28 cellular contexts compared by ENCODE assay signal in the genomic region with DNA sequence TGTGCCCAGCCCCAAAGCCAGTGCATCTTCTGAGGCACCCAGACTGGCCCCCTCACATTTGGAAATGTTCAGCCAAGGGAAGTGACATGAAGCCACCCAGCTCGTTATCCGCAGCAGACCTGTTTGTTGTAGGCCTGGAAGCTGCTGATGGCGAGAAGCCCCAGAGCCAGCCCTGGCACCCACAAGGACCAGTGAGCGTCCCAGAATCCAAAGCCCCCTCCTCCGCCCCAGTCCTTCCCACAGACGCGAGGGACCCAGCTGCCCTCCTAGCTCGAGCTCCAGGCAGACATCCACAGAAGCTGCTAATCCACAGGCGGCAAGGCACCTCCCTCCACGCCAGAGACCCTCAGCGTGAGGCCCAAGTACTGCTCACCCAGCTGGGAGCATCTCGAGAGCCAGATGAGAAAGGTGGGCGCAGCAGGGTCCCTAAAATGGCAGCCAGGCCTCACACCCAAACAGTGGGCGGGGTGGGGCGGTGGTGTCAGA. TPM values are rescaled to one million over a fixed set of nuclear protein-coding genes. Genes with fewer than 3 reads are reported as not detected.
"Had no signal": no experiment of that assay in that cellular context is flagged by ENCODE, and none has a peak within 500 bp of the region (broad histone marks: within the 10 kb centered on the region; RNA-seq: fewer than 3 reads in every experiment).

No MANE protein-coding gene starts in this region.

- H3K9ac ChIP-seq: parathyroid adenoma had no signal

- H3K36me3 ChIP-seq: colonic mucosa, neutrophil, sigmoid colon, tibial artery, upper lobe of left lung, uterus had no signal

- H3K4me3 Mint-ChIP-seq: dendritic cell treated with granulocyte-macrophage colony-stimulating factor and Interleukin-4, amounts not matched to agents 40 ng/mL and 50 ng/mL, for 4 days; immature natural killer cell; memory B cell; natural killer cell; stimulated activated memory B cell treated with anti-CD40 and anti-IgM and Interleukin-4, amounts not matched to agents 10 μg/mL and 1 μg/mL and 100 μg/mL, for 72 hours had no signal

- H3K4me1 Mint-ChIP-seq: immature natural killer cell, memory B cell, natural killer cell had no signal

- H3K9me3 Mint-ChIP-seq: dendritic cell treated with granulocyte-macrophage colony-stimulating factor and Interleukin-4, amounts not matched to agents 40 ng/mL and 50 ng/mL, for 4 days; immature natural killer cell; memory B cell; natural killer cell; stimulated activated memory B cell treated with anti-CD40 and anti-IgM and Interleukin-4, amounts not matched to agents 10 μg/mL and 1 μg/mL and 100 μg/mL, for 72 hours had no signal

- H3K27me3 ChIP-seq: colonic mucosa, esophagus squamous epithelium, sigmoid colon, spleen, testis, tibial artery, upper lobe of left lung, uterus had no signal

- H3K36me3 Mint-ChIP-seq: immature natural killer cell, memory B cell, natural killer cell had no signal

- H3K4me1 ChIP-seq: colonic mucosa, parathyroid adenoma, uterus had no signal

- H3K4me3 ChIP-seq: colonic mucosa, esophagus squamous epithelium, lung, sigmoid colon, skin epidermis, spleen, testis, tibial artery, upper lobe of left lung, uterus had no signal

- DNase-seq: colonic mucosa; effector CD8-positive, alpha-beta T cell; erythroblast; esophagus squamous epithelium; foreskin melanocyte; immature natural killer cell; islet precursor cell; natural killer cell; sigmoid colon; stimulated activated CD4-positive, alpha-beta T cell treated with anti-CD3 and anti-CD28 coated beads, Interleukin-4, amount 100 ng/mL, for 4 hours; stimulated activated naive CD8-positive, alpha-beta T cell treated with anti-CD3 and anti-CD28 coated beads, Interleukin-15, Interleukin-2, amounts not matched to agents 100 U/mL and 50 U/mL, for 24 hours; substantia nigra; testis; tibial artery; upper lobe of left lung; uterus had no signal

- H3K9me3 ChIP-seq: colonic mucosa, esophagus squamous epithelium, neutrophil, sigmoid colon, spleen, testis, tibial artery, upper lobe of left lung, uterus had no signal

- ATAC-seq: left lobe of liver; natural killer cell; right cardiac atrium; stimulated activated naive CD8-positive, alpha-beta T cell treated with anti-CD3 and anti-CD28 coated beads, Interleukin-15, Interleukin-2, amounts not matched to agents 100 U/mL and 50 U/mL, for 24 hours had no signal

- H2AFZ ChIP-seq: parathyroid adenoma had no signal

- H3K27ac Mint-ChIP-seq: dendritic cell treated with granulocyte-macrophage colony-stimulating factor and Interleukin-4, amounts not matched to agents 40 ng/mL and 50 ng/mL, for 4 days; immature natural killer cell; memory B cell; natural killer cell; progenitor cell of endocrine pancreas had no signal

- H3K27ac ChIP-seq: colonic mucosa, esophagus squamous epithelium, neutrophil, parathyroid adenoma, sigmoid colon, skin epidermis, testis, tibial artery, upper lobe of left lung, uterus had no signal

RNA-seq across cellular contexts. Expression of a gene that starts 47.9 kb away (rescaled TPM):
- polyA plus RNA-seq: neural cell had no signal
